In genomic region chr18:26057208-26057821, GRCh38 we compare ENCODE assay signal across 16 cellular contexts. TPM values are rescaled to one million over a fixed set of nuclear protein-coding genes. Genes with fewer than 3 reads are reported as not detected.
DNase-seq lines count a peak whose midpoint lies in the region; ATAC-seq and TF ChIP-seq lines count a peak whose summit lies in the region.
"Had no signal": no experiment of that assay in that cellular context is flagged by ENCODE, and none has a peak within 500 bp of the region (broad histone marks: within the 10 kb centered on the region; RNA-seq: fewer than 3 reads in every experiment).

No MANE protein-coding gene starts in this region.

- H2AFZ ChIP-seq in osteoblast (ENCODE audit: low read length): no peak overlapping the region
- H2AFZ ChIP-seq: PC-9 had no signal

- H3K4me1 ChIP-seq in right cardiac atrium (ENCODE audit: control insufficient read depth, insufficient read depth, low read length): peaks cover 1% of the 10 kb centered on the region
- H3K4me1 ChIP-seq in osteoblast (ENCODE audit: insufficient read depth, low read length): peaks cover 4% of the 10 kb centered on the region
- H3K4me1 ChIP-seq: HAP-1 had no signal

- no peak overlapping the region for H3K27ac ChIP-seq in right cardiac atrium (ENCODE audit: low read length)
- H3K27ac ChIP-seq in osteoblast (ENCODE audit: low read depth, low read length): peak overlapping the region; percentile 6
- H3K27ac ChIP-seq: PC-9 had no signal

- H3K27ac Mint-ChIP-seq in activated naive CD4-positive, alpha-beta T cell treated with anti-CD3 and anti-CD28 coated beads, Interleukin-2, amount 10 ng/mL, durations not matched to agents 7 days and 5 days: no peak overlapping the region

- H3K79me2 ChIP-seq in osteoblast (ENCODE audit: insufficient read depth, low read length): peaks cover 60% of the 10 kb centered on the region

- 58% methylated on average over 9 of the region's 9 CpGs for WGBS in right cardiac atrium

- intact Hi-C loops in right cardiac atrium (cut with DNase I): no loop called here

- no peaks in the 10 kb centered on the region for H3K4me1 Mint-ChIP-seq in activated naive CD4-positive, alpha-beta T cell treated with anti-CD3 and anti-CD28 coated beads, Interleukin-2, amount 10 ng/mL, durations not matched to agents 7 days and 5 days

- no peaks in the 10 kb centered on the region for H3K9me3 ChIP-seq in right cardiac atrium (ENCODE audit: control insufficient read depth, low read length)
- H3K9me3 ChIP-seq in osteoblast (ENCODE audit: low read depth, low read length): no peaks in the 10 kb centered on the region
- H3K9me3 ChIP-seq: HAP-1, mucosa of descending colon had no signal

- TF ChIP-seq CTCF in osteoblast (IDR thresholded peaks at IDR 0.05; ENCODE audit: extremely low read depth, low read depth, low read length): no peak

- H3K27me3 ChIP-seq in right cardiac atrium (ENCODE audit: control insufficient read depth, insufficient read depth) (no peaks in the 10 kb centered on the region), osteoblast (ENCODE audit: insufficient read depth, low read length) (no peaks in the 10 kb centered on the region)

- H3K4me3 Mint-ChIP-seq in activated naive CD4-positive, alpha-beta T cell treated with anti-CD3 and anti-CD28 coated beads, Interleukin-2, amount 10 ng/mL, durations not matched to agents 7 days and 5 days: no peak overlapping the region
- H3K4me3 Mint-ChIP-seq: effector memory CD8-positive, alpha-beta T cell had no signal

- no peak overlapping the region for H3K4me2 ChIP-seq in osteoblast (ENCODE audit: insufficient read depth, low read length)
- H3K4me2 ChIP-seq: PC-9 had no signal

- ATAC-seq in right cardiac atrium (peak; percentile 28 to 56), GM18505 (IDR thresholded peaks at IDR 0.05; ENCODE audit: unreplicated experiment) (no peak), GM18511 (IDR thresholded peaks at IDR 0.05; ENCODE audit: unreplicated experiment) (no peak)
- ATAC-seq: effector memory CD8-positive, alpha-beta T cell; mucosa of descending colon had no signal

- H3K27me3 Mint-ChIP-seq in activated naive CD4-positive, alpha-beta T cell treated with anti-CD3 and anti-CD28 coated beads, Interleukin-2, amount 10 ng/mL, durations not matched to agents 7 days and 5 days: no peaks in the 10 kb centered on the region
- H3K27me3 Mint-ChIP-seq: effector memory CD8-positive, alpha-beta T cell had no signal

- TF ChIP-seq POLR2A in GM18505 (IDR thresholded peaks at IDR 0.05; ENCODE audit: borderline replicate concordance, extremely low read depth, insufficient read depth, insufficient read length): no peak

- H3K36me3 ChIP-seq in osteoblast (ENCODE audit: insufficient read depth, low read length): peaks cover 41% of the 10 kb centered on the region

- no peaks in the 10 kb centered on the region for H3K9me3 Mint-ChIP-seq in activated naive CD4-positive, alpha-beta T cell treated with anti-CD3 and anti-CD28 coated beads, Interleukin-2, amount 10 ng/mL, durations not matched to agents 7 days and 5 days
- H3K9me3 Mint-ChIP-seq: effector memory CD8-positive, alpha-beta T cell had no signal

- CTCF ChIA-PET in activated naive CD4-positive, alpha-beta T cell treated with anti-CD3 and anti-CD28 coated beads, Interleukin-2, amount 10 ng/mL, durations not matched to agents 7 days and 5 days (lab: Charles Lee): no interaction called here

- H3K4me3 ChIP-seq in right cardiac atrium (ENCODE audit: low read length) (no peak overlapping the region), osteoblast (ENCODE audit: insufficient read depth, low read length) (no peak overlapping the region)
- H3K4me3 ChIP-seq: HAP-1, mucosa of descending colon, PC-9 had no signal

- peak; percentile 25 for DNase-seq in activated naive CD4-positive, alpha-beta T cell treated with anti-CD3 and anti-CD28 coated beads, Interleukin-2, amount 50 U/mL, for 16 hours
- no peak for DNase-seq in activated naive CD4-positive, alpha-beta T cell treated with anti-CD3 and anti-CD28 coated beads, Interleukin-2, amount 10 ng/mL, durations not matched to agents 7 days and 5 days
- peak in 31 of 58 donors; percentile 1 to 60 (median 17) for DNase-seq in anterior cingulate cortex (lab: John Stamatoyannopoulos, UW)
- no peak for DNase-seq in right cardiac atrium
- no peak for DNase-seq in osteoblast (ENCODE audit: insufficient read length, low spot score, missing footprints)
- no peak for DNase-seq in NCI-H187 (lab: John Stamatoyannopoulos, UW)
- DNase-seq: activated CD4-positive, alpha-beta T cell treated with anti-CD3 and anti-CD28 coated beads, Interleukin-2, amount 50 U/mL, for 4 hours; effector memory CD8-positive, alpha-beta T cell; MM.1S; mucosa of descending colon; NCI-H2029; NCI-H510A treated with DMSO at 0.1 percent for 48 hours; PC-9 had no signal

- H4K20me1 ChIP-seq in osteoblast (ENCODE audit: insufficient read depth, low read length): peaks cover 3% of the 10 kb centered on the region

- H3K36me3 Mint-ChIP-seq in activated naive CD4-positive, alpha-beta T cell treated with anti-CD3 and anti-CD28 coated beads, Interleukin-2, amount 10 ng/mL, durations not matched to agents 7 days and 5 days: peaks cover 43% of the 10 kb centered on the region

RNA-seq across cellular contexts. Expression of gene SS18, which starts 33.1 kb away (rescaled TPM):
- total RNA-seq in right cardiac atrium (10 to 100 TPM; 36.7 to 41.9 (median 40.0) TPM), osteoblast (120 and 132 TPM in 2 replicates)
- 24.6 TPM for polyA plus RNA-seq in right cardiac atrium

Comparison
In these comparisons a context has a peak if more than half of its experiments do, and no peak if none do; other contexts are left out.
1. DNase-seq: peak in activated naive CD4-positive, alpha-beta T cell treated with anti-CD3 and anti-CD28 coated beads, Interleukin-2, amount 50 U/mL, for 16 hours (single experiment) and anterior cingulate cortex (31 of 58); none in activated naive CD4-positive, alpha-beta T cell treated with anti-CD3 and anti-CD28 coated beads, Interleukin-2, amount 10 ng/mL, durations not matched to agents 7 days and 5 days (single experiment), right cardiac atrium (0 of 3), osteoblast (single experiment) and NCI-H187 (0 of 2).
2. ATAC-seq: peak in right cardiac atrium (2 of 2); none in GM18505 (single experiment) and GM18511 (single experiment).